ENCODE assay signal across 11 cellular contexts in the genomic region with DNA sequence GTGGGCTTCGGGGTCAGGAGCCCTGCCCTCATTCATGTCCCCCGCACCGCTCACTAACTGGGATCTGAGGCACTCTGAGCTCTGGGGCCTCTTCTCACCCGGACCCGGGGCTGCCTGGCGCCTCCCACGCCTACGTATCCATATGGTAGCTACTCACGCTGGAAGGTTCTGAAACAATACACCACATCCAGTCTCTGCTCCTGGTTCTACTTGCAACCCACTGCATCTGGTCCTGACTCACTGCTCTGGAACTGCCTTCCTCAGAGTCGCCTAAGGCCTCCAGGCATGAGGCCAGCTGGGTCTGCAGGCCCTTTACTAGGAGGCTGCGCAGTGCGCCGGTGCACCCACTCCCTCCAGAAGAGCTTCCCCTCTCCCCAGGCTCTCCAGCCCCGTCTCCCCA. TPM values are rescaled to one million over a fixed set of nuclear protein-coding genes. Genes with fewer than 3 reads are reported as not detected.
A peak's percentile ranks its signal among the peaks of the same experiment; 100 is the strongest.
DNase-seq lines count a peak whose midpoint lies in the region; TF ChIP-seq lines count a peak whose summit lies in the region.
"Had no signal": no experiment of that assay in that cellular context is flagged by ENCODE, and none has a peak within 500 bp of the region (broad histone marks: within the 10 kb centered on the region; RNA-seq: fewer than 3 reads in every experiment).

No MANE protein-coding gene starts in this region.

- H3K4me2 ChIP-seq in hepatocyte, result no peak overlapping the region

- H3K4me3 ChIP-seq in hepatocyte (no peak overlapping the region), transverse colon (no peak overlapping the region)
- H3K4me3 ChIP-seq: left lung, sigmoid colon, stomach had no signal

- H3K79me2 ChIP-seq in hepatocyte, result no peaks in the 10 kb centered on the region

- H3K9me3 ChIP-seq in hepatocyte (ENCODE audit: low read depth), result no peaks in the 10 kb centered on the region
- no peaks in the 10 kb centered on the region for H3K9me3 ChIP-seq in transverse colon
- H3K9me3 ChIP-seq: left lung, sigmoid colon, stomach had no signal

- TF ChIP-seq CTCF in hepatocyte (IDR thresholded peaks at IDR 0.05; ENCODE audit: poor library complexity) (no peak), transverse colon (IDR thresholded peaks at IDR 0.05) (no peak)

- 97% methylated on average over 11 of the region's 14 CpGs for WGBS in hepatocyte (ENCODE audit: low lambda C conversion rate, missing lambda C conversion rate)
- WGBS in transverse colon (ENCODE audit: low coverage in 1 of 2), 2 donors, result 92% methylated on average over 14 of the region's 14 CpGs; no CpG with 5 or more reads in 1 of the 2 donors

- no peak overlapping the region for H2AFZ ChIP-seq in hepatocyte

- no peaks in the 10 kb centered on the region for H3K9me2 ChIP-seq in hepatocyte (replicated peaks; ENCODE audit: insufficient read depth)

- no peak for TF ChIP-seq EP300 in transverse colon (IDR thresholded peaks at IDR 0.05; ENCODE audit: low read depth)

- H3K27ac ChIP-seq in angular gyrus (ENCODE audit: low read depth, low read length) (peak overlapping the region; percentile 26), hepatocyte (no peak overlapping the region), transverse colon (no peak overlapping the region)
- H3K27ac ChIP-seq: left lung, stomach had no signal

- in situ Hi-C loops in transverse colon (cut with MboI; ENCODE audit: low pct_ligation_motif_present in 1 of 4, low pct_unique_long_range_greater_than_20kb in 1 of 4, low sequenced_read_pairs in 3 of 4), result loop anchor here in 1 of 4 donors (25.0 kb wide), 1 partner anchor 335 kb away; no protein-coding TSS in a partner anchor

- H3K4me1 ChIP-seq in hepatocyte (ENCODE audit: insufficient read depth) (no peaks in the 10 kb centered on the region), transverse colon (peaks cover 0 to 3% (median 0%) of the 10 kb centered on the region in 4 donors)
- H3K4me1 ChIP-seq: sigmoid colon had no signal

- TF ChIP-seq POLR2A in transverse colon (IDR thresholded peaks at IDR 0.05), result no peak

- H4K20me1 ChIP-seq in hepatocyte (ENCODE audit: insufficient read depth, poor library complexity, severe bottlenecking), result no peaks in the 10 kb centered on the region

- intact Hi-C loops in transverse colon (cut with DNase I; ENCODE audit: low total_unique reads), result no loop called here

- H3K27me3 ChIP-seq in hepatocyte (no peaks in the 10 kb centered on the region), transverse colon (no peaks in the 10 kb centered on the region)
- H3K27me3 ChIP-seq: left lung, sigmoid colon, stomach had no signal

- no peaks in the 10 kb centered on the region for H3K36me3 ChIP-seq in hepatocyte (replicated peaks; ENCODE audit: insufficient read depth, low read depth)
- peaks cover 0 to 74% (median 28%) of the 10 kb centered on the region in 4 donors for H3K36me3 ChIP-seq in transverse colon

- DNase-seq in A172 (ENCODE audit: low spot score), result peak; percentile 95
- peak; percentile 69 for DNase-seq in GM04504 (ENCODE audit: low read depth)
- peak; percentile 28 for DNase-seq in hepatocyte (ENCODE audit: low spot score)
- DNase-seq in NCI-H146 (lab: John Stamatoyannopoulos, UW), result no peak
- DNase-seq in transverse colon, result no peak
- DNase-seq in NCI-H187 (lab: John Stamatoyannopoulos, UW), result no peak
- no peak for DNase-seq in stimulated activated CD4-positive, alpha-beta T cell treated with anti-CD3 and anti-CD28 coated beads, Interleukin-2, amount 100 ng/mL, for 48 hours
- DNase-seq: left lung, sigmoid colon, stomach had no signal

RNA-seq across cellular contexts. Expression of gene USP36, which starts 18.1 kb away (rescaled TPM):
- total RNA-seq in A172 (2014; rRNA removed; shearing (Covaris generic)), result 15.9 and 33.6 TPM in 2 replicates
- total RNA-seq in hepatocyte, result 17.7 and 20.9 TPM in 2 replicates
- 26.2 and 31.6 TPM in 2 replicates for polyA plus RNA-seq in hepatocyte
- 10 to 100 TPM; 28.5 to 96.5 (median 63.5) TPM for total RNA-seq in transverse colon

RNA-seq across cellular contexts. Expression of gene CYTH1, which starts 40.5 kb away (rescaled TPM):
- total RNA-seq in A172 (2014; rRNA removed; shearing (Covaris generic)), result 25.5 and 43.3 TPM in 2 replicates
- total RNA-seq in hepatocyte (37.5 and 44.4 TPM in 2 replicates), transverse colon (100 to 1,000 TPM; 103 to 156 (median 142) TPM)
- polyA plus RNA-seq in hepatocyte, result 38.5 and 47.6 TPM in 2 replicates

Comparison
In these comparisons a context has a peak if more than half of its experiments do, and no peak if none do; other contexts are left out.
1. DNase-seq: peak in A172 (single experiment), GM04504 (single experiment) and hepatocyte (single experiment); none in NCI-H146 (single experiment), transverse colon (single experiment), NCI-H187 (0 of 2) and stimulated activated CD4-positive, alpha-beta T cell treated with anti-CD3 and anti-CD28 coated beads, Interleukin-2, amount 100 ng/mL, for 48 hours (0 of 2).